In the genomic region with DNA sequence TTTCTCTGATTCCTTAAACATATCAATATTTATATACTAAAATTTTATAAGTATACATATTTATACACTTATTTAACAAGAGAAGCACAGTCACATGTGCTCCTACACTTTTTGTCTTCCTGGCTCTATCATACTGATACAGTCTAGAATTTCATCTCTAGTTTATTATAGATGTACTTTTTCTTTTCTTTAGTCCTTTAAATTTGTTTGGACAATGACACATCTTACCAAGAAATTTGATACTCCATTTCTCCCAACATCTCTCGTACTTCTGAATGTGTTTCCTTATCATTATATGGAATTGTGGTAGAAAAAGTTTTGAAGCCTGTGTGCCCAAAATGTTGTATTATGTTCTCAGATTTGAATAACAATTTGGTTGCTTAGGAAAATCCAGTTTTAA, we compare ENCODE assay signal across 26 cellular contexts.
DNase-seq lines count a peak whose midpoint lies in the region; ATAC-seq, FAIRE-seq and TF ChIP-seq lines count a peak whose summit lies in the region.
"Had no signal": no experiment of that assay in that cellular context is flagged by ENCODE, and none has a peak within 500 bp of the region (broad histone marks: within the 10 kb centered on the region; RNA-seq: fewer than 3 reads in every experiment).

No MANE protein-coding gene starts in this region.

- in situ Hi-C loops in GM23248 (cut with MboI): no loop called here

- no peaks in the 10 kb centered on the region for H3K36me3 ChIP-seq in PC-3 (ENCODE audit: low read depth, low read length)
- no peaks in the 10 kb centered on the region for H3K36me3 ChIP-seq in bronchial epithelial cell (ENCODE audit: control insufficient read depth, insufficient read depth, low read length)
- H3K36me3 ChIP-seq in effector memory CD4-positive, alpha-beta T cell (ENCODE audit: control insufficient read depth, insufficient read depth, low read length): no peaks in the 10 kb centered on the region
- no peaks in the 10 kb centered on the region for H3K36me3 ChIP-seq in GM23248 (ENCODE audit: low read depth)
- H3K36me3 ChIP-seq: BE2C, BLaER1 had no signal

- intact Hi-C loops in PC-3 (cut with micrococcal nuclease): loop anchor here (10.0 kb wide), 1 partner anchor 80 kb away; no protein-coding TSS in a partner anchor

- H3K27me3 ChIP-seq in PC-3 (ENCODE audit: low read length) (no peaks in the 10 kb centered on the region), bronchial epithelial cell (ENCODE audit: control insufficient read depth, insufficient read depth, low read length) (no peaks in the 10 kb centered on the region), GM23248 (replicated peaks; ENCODE audit: insufficient read depth) (peaks cover 9% of the 10 kb centered on the region; the same call in 1 of the 2 replicates)
- no peaks in the 10 kb centered on the region for H3K27me3 ChIP-seq in effector memory CD4-positive, alpha-beta T cell (replicated peaks; ENCODE audit: control insufficient read depth, insufficient read depth, low read length, poor library complexity, severe bottlenecking)
- H3K27me3 ChIP-seq: BE2C, BLaER1 had no signal

- H4K20me1 ChIP-seq in PC-3 (ENCODE audit: low read length): no peaks in the 10 kb centered on the region
- H4K20me1 ChIP-seq in GM23248 (ENCODE audit: insufficient read depth): no peaks in the 10 kb centered on the region
- H4K20me1 ChIP-seq: BLaER1 had no signal

- WGBS in GM23248 (ENCODE audit: low coverage in 1 of 2, low lambda C conversion rate in 2 of 2, missing lambda C conversion rate in 2 of 2), 2 experiments: 55 to 61% methylated on average over 1 of the region's 1 CpG

- H3K4me1 ChIP-seq in PC-3 (ENCODE audit: insufficient read depth, low read length): peaks cover 17% of the 10 kb centered on the region
- no peaks in the 10 kb centered on the region for H3K4me1 ChIP-seq in effector memory CD4-positive, alpha-beta T cell (ENCODE audit: control insufficient read depth, insufficient read depth, low read length, poor library complexity, severe bottlenecking)
- no peaks in the 10 kb centered on the region for H3K4me1 ChIP-seq in GM23248 (ENCODE audit: insufficient read depth)
- H3K4me1 ChIP-seq: A549, BE2C, BLaER1 had no signal

- TF ChIP-seq CTCF in PC-3 (conservative IDR thresholded peaks at IDR 0.05; ENCODE audit: low read depth, low read length) (no peak), VCaP (conservative IDR thresholded peaks at IDR 0.05) (no peak), bronchial epithelial cell (IDR thresholded peaks at IDR 0.05; ENCODE audit: insufficient read depth, low read length, severe bottlenecking) (no peak)

- FAIRE-seq in bronchial epithelial cell (lab: Jason Lieb, UNC): no peak
- FAIRE-seq: A549, GM12878, GM12892, GM18507 had no signal

- H3K27ac ChIP-seq in PC-3 (ENCODE audit: low read length): no peak overlapping the region
- H3K27ac ChIP-seq in VCaP: peak overlapping the region; percentile 33
- no peak overlapping the region for H3K27ac ChIP-seq in effector memory CD4-positive, alpha-beta T cell (ENCODE audit: insufficient read depth, low read length, poor library complexity, severe bottlenecking)
- no peak overlapping the region for H3K27ac ChIP-seq in GM23248
- H3K27ac ChIP-seq: 22Rv1, A549, BLaER1 had no signal

- ATAC-seq in PC-3: peak; percentile 78
- ATAC-seq: A549, GM12878 had no signal

- H3K79me2 ChIP-seq in PC-3 (ENCODE audit: low read length) (no peaks in the 10 kb centered on the region), GM23248 (ENCODE audit: insufficient read depth) (no peaks in the 10 kb centered on the region)

- H3K9me2 ChIP-seq in PC-3 (replicated peaks; ENCODE audit: low read length): no peaks in the 10 kb centered on the region
- H3K9me2 ChIP-seq in GM23248 (ENCODE audit: insufficient read depth): no peaks in the 10 kb centered on the region

- no peaks in the 10 kb centered on the region for H3K9me3 ChIP-seq in PC-3 (ENCODE audit: low read length)
- H3K9me3 ChIP-seq in effector memory CD4-positive, alpha-beta T cell (ENCODE audit: control insufficient read depth, low read length): no peaks in the 10 kb centered on the region
- H3K9me3 ChIP-seq in GM23248 (ENCODE audit: low read depth): no peaks in the 10 kb centered on the region
- H3K9me3 ChIP-seq: A549, BE2C, BLaER1 had no signal

- H3K4me3 ChIP-seq in PC-3 (ENCODE audit: low read length) (no peak overlapping the region), bronchial epithelial cell (ENCODE audit: low read depth, low read length) (no peak overlapping the region), GM23248 (no peak overlapping the region)
- H3K4me3 ChIP-seq in effector memory CD4-positive, alpha-beta T cell (ENCODE audit: insufficient read depth, low read depth, low read length, poor library complexity, severe bottlenecking): no peak overlapping the region
- H3K4me3 ChIP-seq: A549, BLaER1, GM12878 had no signal

- BruUV-seq in PC-3 (replicated peaks; lab: Mats Ljungman, UMichigan): no TSS peak

- H3K9ac ChIP-seq in PC-3 (ENCODE audit: low read length) (no peak overlapping the region), GM23248 (no peak overlapping the region)
- H3K9ac ChIP-seq: BLaER1 had no signal

- POLR2A ChIA-PET in PC-3 (lab: Charles Lee; ENCODE audit: unreplicated experiment): no interaction called here

- CTCF ChIA-PET in PC-3 (lab: Charles Lee): no interaction called here

- H3F3A ChIP-seq in PC-3 (ENCODE audit: low read length, unreplicated experiment) (no peaks in the 10 kb centered on the region), GM23248 (ENCODE audit: insufficient read depth) (no peaks in the 10 kb centered on the region)

- no peak overlapping the region for H2AFZ ChIP-seq in PC-3 (ENCODE audit: low read length)
- no peak overlapping the region for H2AFZ ChIP-seq in GM23248

- DNase-seq in DMS53 (lab: John Stamatoyannopoulos, UW) (peak; percentile 7), DMS53 treated with DMSO at 0.1 percent for 48 hours (lab: John Stamatoyannopoulos, UW; ENCODE audit: unreplicated experiment) (no peak), PC-3 (peak; percentile 43), bronchial epithelial cell (ENCODE audit: low read depth) (peak; percentile 45), GM23248 (no peak)
- no peak for DNase-seq in effector memory CD4-positive, alpha-beta T cell
- DNase-seq in activated CD4-positive, alpha-beta T cell treated with anti-CD3 and anti-CD28 coated beads for 48 hours: no peak
- DNase-seq: BE2C; C1 segment of cervical spinal cord; CD4-positive, alpha-beta memory T cell; CD4-positive, CD25-positive, alpha-beta regulatory T cell; CD8-positive, alpha-beta memory T cell; COR-L47; DMS 273 treated with DMSO at 0.1 percent for 48 hours; DMS153; DMS79; DND-41; EL; GDM1 had no signal

- H3K4me2 ChIP-seq in PC-3 (ENCODE audit: low read length) (no peak overlapping the region), GM23248 (ENCODE audit: unreplicated experiment) (no peak overlapping the region)
- H3K4me2 ChIP-seq: A549, BLaER1 had no signal

Comparison
In these comparisons a context has a peak if more than half of its experiments do, and no peak if none do; other contexts are left out.
1. DNase-seq: peak in DMS53 (single experiment), PC-3 (single experiment) and bronchial epithelial cell (single experiment); none in DMS53 treated with DMSO at 0.1 percent for 48 hours (single experiment), effector memory CD4-positive, alpha-beta T cell (0 of 3), activated CD4-positive, alpha-beta T cell treated with anti-CD3 and anti-CD28 coated beads for 48 hours (single experiment) and GM23248 (single experiment).